In the genomic region with DNA sequence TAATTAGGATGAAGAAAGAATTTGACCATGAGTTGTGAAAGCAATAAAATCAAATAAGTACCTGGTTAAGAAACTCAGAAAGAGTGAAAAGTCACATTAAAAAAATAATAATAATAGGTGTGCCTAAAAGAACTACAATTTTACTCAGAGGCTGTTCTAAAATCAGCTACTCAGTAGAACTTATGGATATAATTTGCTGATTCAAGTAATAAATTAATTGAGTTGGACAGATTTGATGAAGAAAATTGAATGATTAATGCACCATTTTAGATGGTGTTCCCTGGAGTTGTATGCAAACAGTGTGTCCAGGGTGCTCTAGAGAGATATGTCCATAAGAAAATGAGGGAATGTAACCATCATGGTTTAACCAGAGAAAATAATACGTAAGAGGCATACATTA, we compare ENCODE assay signal across 2 cellular contexts.
TF ChIP-seq lines count a peak whose summit lies in the region.

No MANE protein-coding gene starts in this region.

TF ChIP-seq in A549, 52 proteins besides CTCF, POLR2A, EP300 and RAD21 (continued from another document):
- TF ChIP-seq SREBF2 (IDR thresholded peaks at IDR 0.05), result no peak

TF ChIP-seq in IMR-90, 13 proteins besides CTCF, POLR2A, EP300 and RAD21:
- TF ChIP-seq USF2 (IDR thresholded peaks at IDR 0.05; ENCODE audit: low read depth, low read length) (no peak), MAFK (IDR thresholded peaks at IDR 0.05; ENCODE audit: low read depth, low read length) (peak; percentile 43)
